2 cellular contexts compared by ENCODE assay signal in genomic region chr18:9174302-9174701, GRCh38.
TF ChIP-seq lines count a peak whose summit lies in the region.

No MANE protein-coding gene starts in this region.

TF ChIP-seq in HEK293, 187 proteins besides CTCF, POLR2A, EP300 and RAD21:
- TF ChIP-seq ZNF157 (tag by site-specific recombination; IDR thresholded peaks at IDR 0.05) = no peak
- no peak for TF ChIP-seq YY2 (tag by site-specific recombination; IDR thresholded peaks at IDR 0.05)
- TF ChIP-seq ZNF133 (tag by site-specific recombination; IDR thresholded peaks at IDR 0.05) = peak; percentile 11; the same call in 1 of the 2 replicates

TF ChIP-seq in GM12878, 131 proteins besides CTCF, POLR2A, EP300 and RAD21:
- TF ChIP-seq CBFB (IDR thresholded peaks at IDR 0.05; ENCODE audit: low read depth) (no peak), ZSCAN29 (IDR thresholded peaks at IDR 0.05) (no peak), BHLHE40 (IDR thresholded peaks at IDR 0.05; ENCODE audit: borderline replicate concordance in 1 of 2, low read depth in 2 of 2, low read length in 1 of 2) (no peak), TCF3 (IDR thresholded peaks at IDR 0.05; ENCODE audit: borderline replicate concordance, insufficient read depth, low read depth, low read length) (no peak), SREBF2 (IDR thresholded peaks at IDR 0.05; ENCODE audit: low read length) (no peak), PAX5 (IDR thresholded peaks at IDR 0.05; ENCODE audit: borderline replicate concordance, low read depth, low read length) (no peak)
TF ChIP-seq in GM12878: peak in this region for 0.
